16 cellular contexts compared by ENCODE assay signal in genomic region chr5:102855684-102856373, GRCh38.
DNase-seq lines count a peak whose midpoint lies in the region; ATAC-seq, FAIRE-seq and TF ChIP-seq lines count a peak whose summit lies in the region.
"Had no signal": no experiment of that assay in that cellular context is flagged by ENCODE, and none has a peak within 500 bp of the region (broad histone marks: within the 10 kb centered on the region; RNA-seq: fewer than 3 reads in every experiment).

No MANE protein-coding gene starts in this region.

- CTCF ChIA-PET in CD8-positive, alpha-beta T cell (lab: Charles Lee), result no interaction called here
- CTCF ChIA-PET in naive thymus-derived CD4-positive, alpha-beta T cell (lab: Charles Lee), result no interaction called here
- CTCF ChIA-PET in CD4-positive, alpha-beta T cell (lab: Charles Lee), result interaction anchor here (0.7 to 1.6 kb wide), 3 partner anchors 10 to 174 kb away, joined by 3 to 5 read pairs (median 3); no protein-coding TSS in a partner anchor

- no peaks in the 10 kb centered on the region for H3K36me3 Mint-ChIP-seq in CD8-positive, alpha-beta T cell
- H3K36me3 Mint-ChIP-seq in naive thymus-derived CD4-positive, alpha-beta T cell, result no peaks in the 10 kb centered on the region
- H3K36me3 Mint-ChIP-seq in CD4-positive, alpha-beta T cell (ENCODE audit: low read depth), result no peaks in the 10 kb centered on the region

- no peak overlapping the region for H3K27ac ChIP-seq in CD8-positive, alpha-beta T cell (ENCODE audit: low read depth, low read length)
- no peak overlapping the region for H3K27ac ChIP-seq in naive thymus-derived CD4-positive, alpha-beta T cell (ENCODE audit: low read depth, low read length)
- no peak overlapping the region for H3K27ac ChIP-seq in CD4-positive, alpha-beta T cell (ENCODE audit: low read depth, low read length)
- H3K27ac ChIP-seq: psoas muscle had no signal

- no peaks in the 10 kb centered on the region for H3K27me3 ChIP-seq in CD8-positive, alpha-beta T cell (ENCODE audit: insufficient read depth, low read length)
- H3K27me3 ChIP-seq in naive thymus-derived CD4-positive, alpha-beta T cell (ENCODE audit: control insufficient read depth in 2 of 2, insufficient read depth in 2 of 2, low read length in 2 of 2), result no peaks in the 10 kb centered on the region
- H3K27me3 ChIP-seq in CD4-positive, alpha-beta T cell (ENCODE audit: control insufficient read depth, insufficient read depth, low read length), result no peaks in the 10 kb centered on the region

- no peaks in the 10 kb centered on the region for H3K9me3 ChIP-seq in CD8-positive, alpha-beta T cell (ENCODE audit: low read length)
- H3K9me3 ChIP-seq in naive thymus-derived CD4-positive, alpha-beta T cell (ENCODE audit: control insufficient read depth in 2 of 3, low read length in 3 of 3), result no peaks in the 10 kb centered on the region
- no peaks in the 10 kb centered on the region for H3K9me3 ChIP-seq in CD4-positive, alpha-beta T cell (ENCODE audit: control insufficient read depth, low read length)
- H3K9me3 ChIP-seq: HAP-1, psoas muscle had no signal

- no peak for DNase-seq in CD8-positive, alpha-beta T cell
- DNase-seq in SKM-1 treated with dmso at 0.1 percent for 144 hours (lab: John Stamatoyannopoulos, UW; ENCODE audit: unreplicated experiment), result peak; percentile 64
- no peak for DNase-seq in naive thymus-derived CD4-positive, alpha-beta T cell
- DNase-seq in RCC 7860 (ENCODE audit: low spot score), result no peak
- no peak for DNase-seq in CD4-positive, alpha-beta T cell
- no peak for DNase-seq in kidney tubule cell (ENCODE audit: low spot score)
- DNase-seq: activated CD4-positive, CD25-positive, alpha-beta regulatory T cell treated with anti-CD3 and anti-CD28 coated beads, Interleukin-2, amount 50 U/mL, for 72 hours; activated T-cell treated with anti-CD3 and anti-CD28 coated beads, Interleukin-2, amount 50 U/mL, for 72 hours; amygdala; midbrain; NCI-H187 treated with DMSO at 0.1 percent for 48 hours; NCI-H82; psoas muscle had no signal

- intact Hi-C loops in CD8-positive, alpha-beta T cell (cut with DNase I, micrococcal nuclease), result no loop called here
- intact Hi-C loops in naive thymus-derived CD4-positive, alpha-beta T cell (cut with micrococcal nuclease), result no loop called here
- intact Hi-C loops in CD4-positive, alpha-beta T cell (cut with DNase I, micrococcal nuclease), result no loop called here

- no peak for FAIRE-seq in RCC 7860 (lab: Jason Lieb, UNC)

- peak overlapping the region; percentile 25 for H3K27ac Mint-ChIP-seq in CD8-positive, alpha-beta T cell
- H3K27ac Mint-ChIP-seq in naive thymus-derived CD4-positive, alpha-beta T cell, result no peak overlapping the region
- no peak overlapping the region for H3K27ac Mint-ChIP-seq in CD4-positive, alpha-beta T cell
- H3K27ac Mint-ChIP-seq: activated T-cell treated with anti-CD3 and anti-CD28 coated beads, Interleukin-2, amount 50 U/mL, for 72 hours had no signal

- H3K4me1 ChIP-seq in CD8-positive, alpha-beta T cell (ENCODE audit: insufficient read depth, low read length), result peaks cover 8% of the 10 kb centered on the region
- peaks cover 0 to 7% of the 10 kb centered on the region in 2 donors for H3K4me1 ChIP-seq in naive thymus-derived CD4-positive, alpha-beta T cell (ENCODE audit: control insufficient read depth in 2 of 2, insufficient read depth in 2 of 2, low read length in 2 of 2)
- H3K4me1 ChIP-seq: HAP-1, psoas muscle had no signal

- no peak overlapping the region for H3K4me3 Mint-ChIP-seq in CD8-positive, alpha-beta T cell
- H3K4me3 Mint-ChIP-seq in naive thymus-derived CD4-positive, alpha-beta T cell, result peak overlapping the region in 1 of 10 donors; percentile 27
- no peak overlapping the region for H3K4me3 Mint-ChIP-seq in CD4-positive, alpha-beta T cell
- H3K4me3 Mint-ChIP-seq: activated T-cell treated with anti-CD3 and anti-CD28 coated beads, Interleukin-2, amount 50 U/mL, for 72 hours had no signal

- H3K9me3 Mint-ChIP-seq in CD8-positive, alpha-beta T cell, result no peaks in the 10 kb centered on the region
- H3K9me3 Mint-ChIP-seq in naive thymus-derived CD4-positive, alpha-beta T cell, result peaks cover 0 to 5% (median 0%) of the 10 kb centered on the region in 11 donors
- H3K9me3 Mint-ChIP-seq in CD4-positive, alpha-beta T cell, result no peaks in the 10 kb centered on the region
- H3K9me3 Mint-ChIP-seq: activated T-cell treated with anti-CD3 and anti-CD28 coated beads, Interleukin-2, amount 50 U/mL, for 72 hours had no signal

- no peak for TF ChIP-seq CTCF in CD8-positive, alpha-beta T cell (IDR thresholded peaks at IDR 0.05)
- no peak for TF ChIP-seq CTCF in CD4-positive, alpha-beta T cell (IDR thresholded peaks at IDR 0.05)

- POLR2A ChIA-PET in CD8-positive, alpha-beta T cell (lab: Charles Lee), result no interaction called here
- POLR2A ChIA-PET in naive thymus-derived CD4-positive, alpha-beta T cell (lab: Charles Lee), result no interaction called here
- POLR2A ChIA-PET in CD4-positive, alpha-beta T cell (lab: Charles Lee), result no interaction called here

- H3K27me3 Mint-ChIP-seq in CD8-positive, alpha-beta T cell (ENCODE audit: low read depth), result no peaks in the 10 kb centered on the region
- peaks cover 0 to 5% (median 0%) of the 10 kb centered on the region in 5 donors for H3K27me3 Mint-ChIP-seq in naive thymus-derived CD4-positive, alpha-beta T cell
- no peaks in the 10 kb centered on the region for H3K27me3 Mint-ChIP-seq in CD4-positive, alpha-beta T cell

- no peak overlapping the region for H3K4me3 ChIP-seq in CD8-positive, alpha-beta T cell (ENCODE audit: low read depth, low read length)
- H3K4me3 ChIP-seq in naive thymus-derived CD4-positive, alpha-beta T cell (ENCODE audit: low read length), result no peak overlapping the region
- H3K4me3 ChIP-seq: HAP-1, psoas muscle had no signal

- ATAC-seq in CD8-positive, alpha-beta T cell, result no peak
- ATAC-seq in HG02852 (IDR thresholded peaks at IDR 0.05; ENCODE audit: unreplicated experiment) (peak; percentile 52), HG03095 (IDR thresholded peaks at IDR 0.05; ENCODE audit: unreplicated experiment) (no peak)
- ATAC-seq in naive thymus-derived CD4-positive, alpha-beta T cell, result peak; percentile 46
- no peak for ATAC-seq in CD4-positive, alpha-beta T cell (ENCODE audit: poor library complexity)
- ATAC-seq: psoas muscle had no signal

- no peaks in the 10 kb centered on the region for H3K36me3 ChIP-seq in CD8-positive, alpha-beta T cell (ENCODE audit: insufficient read depth, low read length)
- H3K36me3 ChIP-seq in naive thymus-derived CD4-positive, alpha-beta T cell (ENCODE audit: control insufficient read depth in 2 of 3, insufficient read depth in 3 of 3, low read length in 3 of 3), result no peaks in the 10 kb centered on the region
- H3K36me3 ChIP-seq: HAP-1 had no signal

- H3K4me1 Mint-ChIP-seq in CD8-positive, alpha-beta T cell (ENCODE audit: low read depth), result peaks cover 26% of the 10 kb centered on the region
- peaks cover 2 to 27% (median 6%) of the 10 kb centered on the region in 7 donors for H3K4me1 Mint-ChIP-seq in naive thymus-derived CD4-positive, alpha-beta T cell
- H3K4me1 Mint-ChIP-seq in CD4-positive, alpha-beta T cell (ENCODE audit: low read depth), result peaks cover 13% of the 10 kb centered on the region

Comparison
In these comparisons a context has a peak if more than half of its experiments do, and no peak if none do; other contexts are left out.
1. ATAC-seq: peak in HG02852 (single experiment) and naive thymus-derived CD4-positive, alpha-beta T cell (single experiment); none in CD8-positive, alpha-beta T cell (single experiment), CD4-positive, alpha-beta T cell (single experiment) and HG03095 (single experiment).